ENCODE assay signal across 9 cellular contexts in the genomic region with DNA sequence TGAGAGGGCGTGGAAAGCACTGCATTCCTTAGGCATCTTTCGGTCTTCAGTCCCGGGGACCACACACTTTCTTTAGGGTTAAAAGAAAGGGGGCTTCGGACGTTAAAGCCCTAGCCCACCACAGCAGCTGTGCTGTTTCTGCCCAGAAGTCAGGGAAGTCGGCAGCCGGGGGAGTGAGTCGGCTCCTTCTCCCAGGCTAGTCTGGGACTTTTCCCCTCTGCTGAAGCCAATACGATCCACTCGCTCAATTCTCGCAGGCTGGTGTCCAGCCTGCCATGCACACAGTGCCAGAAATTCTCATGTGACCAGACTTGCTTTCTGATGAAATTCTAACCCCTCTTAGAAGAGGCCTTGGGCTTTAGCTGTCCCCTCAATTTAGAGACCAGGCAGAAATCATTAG.
DNase-seq lines count a peak whose midpoint lies in the region; ATAC-seq and TF ChIP-seq lines count a peak whose summit lies in the region.
"Had no signal": no experiment of that assay in that cellular context is flagged by ENCODE, and none has a peak within 500 bp of the region (broad histone marks: within the 10 kb centered on the region; RNA-seq: fewer than 3 reads in every experiment).

No MANE protein-coding gene starts in this region.

- H3K4me3 ChIP-seq in esophagus squamous epithelium (peak overlapping the region in 3 of 4 donors; percentile 33 to 53 (median 41)), muscle layer of duodenum (ENCODE audit: low read depth in 1 of 2, low read length in 2 of 2) (peak overlapping the region; percentile 32 to 42), urinary bladder (ENCODE audit: low read depth, low read length) (peak overlapping the region; percentile 32)

- peaks cover 22 to 67% (median 44%) of the 10 kb centered on the region in 3 donors for H3K4me1 ChIP-seq in esophagus squamous epithelium
- peaks cover 34 to 37% of the 10 kb centered on the region in 2 donors for H3K4me1 ChIP-seq in muscle layer of duodenum (ENCODE audit: control insufficient read depth in 1 of 2, insufficient read depth in 2 of 2, low read length in 2 of 2)
- no peaks in the 10 kb centered on the region for H3K4me1 ChIP-seq in urinary bladder (ENCODE audit: insufficient read depth)

- intact Hi-C loops in esophagus squamous epithelium (cut with DNase I), result no loop called here

- TF ChIP-seq CTCF in RWPE1 (conservative IDR thresholded peaks at IDR 0.05; ENCODE audit: low read depth), result no peak
- no peak for TF ChIP-seq CTCF in esophagus squamous epithelium (IDR thresholded peaks at IDR 0.05)

- POLR2A ChIA-PET in RWPE1 (lab: Yijun Ruan, JAX; ENCODE audit: low non-redundant PET), result no interaction called here

- no peak for ATAC-seq in GM21528 (IDR thresholded peaks at IDR 0.05; ENCODE audit: low FRiP score, unreplicated experiment)
- no peak for ATAC-seq in HG03571 (IDR thresholded peaks at IDR 0.05; ENCODE audit: unreplicated experiment)

- DNase-seq in RWPE1 (ENCODE audit: low spot score), result no peak
- no peak for DNase-seq in esophagus squamous epithelium (lab: John Stamatoyannopoulos, UW)
- no peak for DNase-seq in activated CD8-positive, alpha-beta memory T cell treated with anti-CD3 and anti-CD28 coated beads, Interleukin-2, amount 50 U/mL, for 48 hours
- DNase-seq in epidermal melanocyte (ENCODE audit: insufficient read length, low spot score), result no peak
- DNase-seq: activated naive CD8-positive, alpha-beta T cell treated with anti-CD3 and anti-CD28 coated beads for 36 hours had no signal

- peak overlapping the region; percentile 99 for H3K27ac ChIP-seq in RWPE1
- peak overlapping the region in 3 of 4 donors; percentile 49 to 75 (median 66) for H3K27ac ChIP-seq in esophagus squamous epithelium
- peak overlapping the region; percentile 10 for H3K27ac ChIP-seq in muscle layer of duodenum (ENCODE audit: low read length)
- no peak overlapping the region for H3K27ac ChIP-seq in urinary bladder (ENCODE audit: low read depth)

- H3K27me3 ChIP-seq in esophagus squamous epithelium (no peaks in the 10 kb centered on the region), muscle layer of duodenum (ENCODE audit: low read depth, low read length) (no peaks in the 10 kb centered on the region)

- 49 to 66% methylated on average over 11 of the region's 11 CpGs for WGBS in esophagus squamous epithelium, 2 donors
- 22% methylated on average over 11 of the region's 11 CpGs for WGBS in urinary bladder

- TF ChIP-seq POLR2A in esophagus squamous epithelium (IDR thresholded peaks at IDR 0.05), result no peak

- H3K36me3 ChIP-seq in esophagus squamous epithelium (no peaks in the 10 kb centered on the region), muscle layer of duodenum (ENCODE audit: control insufficient read depth in 1 of 2, insufficient read depth in 2 of 2, low read length in 2 of 2) (no peaks in the 10 kb centered on the region), urinary bladder (ENCODE audit: insufficient read depth) (no peaks in the 10 kb centered on the region)

- CTCF ChIA-PET in RWPE1 (lab: Yijun Ruan, JAX), result interaction anchor here (0.5 to 0.6 kb wide), 2 partner anchors 255 to 850 kb away, joined by 3 to 5 read pairs; no protein-coding TSS in a partner anchor

- H3K9me3 ChIP-seq in esophagus squamous epithelium (no peaks in the 10 kb centered on the region), muscle layer of duodenum (ENCODE audit: control insufficient read depth in 1 of 2, low read length in 2 of 2) (no peaks in the 10 kb centered on the region)
